ENCODE assay signal across 9 cellular contexts in genomic region chr19:43635561-43635940, GRCh38. TPM values are rescaled to one million over a fixed set of nuclear protein-coding genes. Genes with fewer than 3 reads are reported as not detected.
A peak's percentile ranks its signal among the peaks of the same experiment; 100 is the strongest.
DNase-seq lines count a peak whose midpoint lies in the region; ATAC-seq, FAIRE-seq and TF ChIP-seq lines count a peak whose summit lies in the region.
"Not testable (repeated sequence)": the region's sequence is repeated elsewhere in the genome, so short reads cannot be mapped to it uniquely, and the experiment has no call there.
"Had no signal": no experiment of that assay in that cellular context is flagged by ENCODE, and none has a peak within 500 bp of the region (broad histone marks: within the 10 kb centered on the region; RNA-seq: fewer than 3 reads in every experiment).

No MANE protein-coding gene starts in this region.

- H3K9me3 Mint-ChIP-seq in HFFc6; activated T-helper 17 cell treated with anti-CD3 and anti-CD28 coated beads, Interleukin-2, amount 50 U/mL, for 72 hours; dendritic cell treated with granulocyte-macrophage colony-stimulating factor and Interleukin-4, amounts not matched to agents 40 ng/mL and 50 ng/mL, for 4 days; stimulated activated effector memory CD8-positive, alpha-beta T cell treated with anti-CD3 and anti-CD28 coated beads, Interleukin-12 subunit alpha, Interleukin-12 subunit beta, amount 100 ng/mL, for 72 hours: not testable (repeated sequence)

- H3K9me3 ChIP-seq in A673 (ENCODE audit: low read depth, low read length, poor library complexity, severe bottlenecking); cardiac muscle cell (ENCODE audit: low read depth); HepG2 (ENCODE audit: low read length); neuron (ENCODE audit: low read length): not testable (repeated sequence)

- TF ChIP-seq POLR2A in HepG2 (IDR thresholded peaks at IDR 0.05; ENCODE audit: insufficient read depth in 1 of 2, low read depth in 2 of 2, low read length in 2 of 2): not testable (repeated sequence)

- BruUV-seq in A673 (replicated peaks; lab: Mats Ljungman, UMichigan); HepG2 (replicated peaks; lab: Mats Ljungman, UMichigan): not testable (repeated sequence)

- in situ Hi-C loops in HepG2 (cut with HindIII; ENCODE audit: extremely low pct_ligation_motif_present, low pct_unique_long_range_greater_than_20kb): not testable (repeated sequence)

- H3K36me3 Mint-ChIP-seq in HFFc6 (ENCODE audit: low read depth); activated T-helper 17 cell treated with anti-CD3 and anti-CD28 coated beads, Interleukin-2, amount 50 U/mL, for 72 hours (ENCODE audit: low read depth); dendritic cell treated with granulocyte-macrophage colony-stimulating factor and Interleukin-4, amounts not matched to agents 40 ng/mL and 50 ng/mL, for 4 days (ENCODE audit: low read depth); stimulated activated effector memory CD8-positive, alpha-beta T cell treated with anti-CD3 and anti-CD28 coated beads, Interleukin-12 subunit alpha, Interleukin-12 subunit beta, amount 100 ng/mL, for 72 hours: not testable (repeated sequence)

- not testable (repeated sequence) for TF ChIP-seq RAD21 in HepG2 (CRISPR knock-in tag; IDR thresholded peaks at IDR 0.05)

- peak overlapping the region; percentile 92 for H3K4me2 ChIP-seq in HepG2 (ENCODE audit: low read depth, low read length)

- H3K27me3 ChIP-seq in A673 (replicated peaks; ENCODE audit: insufficient read depth, low read depth, low read length, poor library complexity); HepG2 (ENCODE audit: control insufficient read depth in 1 of 2, insufficient read depth in 2 of 2, low read length in 2 of 2); neuron (ENCODE audit: insufficient read depth, low read length): not testable (repeated sequence)
- peaks cover 24% of the 10 kb centered on the region for H3K27me3 ChIP-seq in cardiac muscle cell

- intact Hi-C loops in A673 (cut with micrococcal nuclease; ENCODE audit: unreplicated experiment); dendritic cell treated with granulocyte-macrophage colony-stimulating factor and Interleukin-4, amounts not matched to agents 40 ng/mL and 50 ng/mL, for 4 days (cut with micrococcal nuclease): not testable (repeated sequence)
- intact Hi-C loops in HepG2 (cut with micrococcal nuclease; ENCODE audit: unreplicated experiment): loop anchor here (2.0 kb wide), 1 partner anchor 17 kb away; the partner anchor contains the start of gene ZNF428

- TF ChIP-seq CTCF in A673 (conservative IDR thresholded peaks at IDR 0.05; ENCODE audit: low read depth, low read length); HFFc6 (IDR thresholded peaks at IDR 0.05); cardiac muscle cell (IDR thresholded peaks at IDR 0.05; ENCODE audit: low read depth, low read length); HepG2 (CRISPR knock-in tag; IDR thresholded peaks at IDR 0.05): not testable (repeated sequence)

- not testable (repeated sequence) for ATAC-seq in activated T-helper 17 cell treated with anti-CD3 and anti-CD28 coated beads, Interleukin-2, amount 50 U/mL, for 72 hours (replicated peaks); HepG2; stimulated activated effector memory CD8-positive, alpha-beta T cell treated with anti-CD3 and anti-CD28 coated beads, Interleukin-12 subunit alpha, Interleukin-12 subunit beta, amount 100 ng/mL, for 72 hours

- not testable (repeated sequence) for H4K20me1 ChIP-seq in HepG2 (ENCODE audit: insufficient read depth, low read length)

- H3K27me3 Mint-ChIP-seq in HFFc6 (ENCODE audit: insufficient read depth): peaks cover 31% of the 10 kb centered on the region
- H3K27me3 Mint-ChIP-seq in activated T-helper 17 cell treated with anti-CD3 and anti-CD28 coated beads, Interleukin-2, amount 50 U/mL, for 72 hours: peaks cover 24% of the 10 kb centered on the region
- H3K27me3 Mint-ChIP-seq in dendritic cell treated with granulocyte-macrophage colony-stimulating factor and Interleukin-4, amounts not matched to agents 40 ng/mL and 50 ng/mL, for 4 days: peaks cover 69% of the 10 kb centered on the region

- DNase-seq in A673 (ENCODE audit: low spot score); HFFc6; cardiac muscle cell (ENCODE audit: low read depth in 1 of 2, low spot score in 1 of 2); HepG2 (ENCODE audit: low spot score); stimulated activated effector memory CD8-positive, alpha-beta T cell treated with anti-CD3 and anti-CD28 coated beads, Interleukin-12 subunit alpha, Interleukin-12 subunit beta, amount 100 ng/mL, for 72 hours (ENCODE audit: low spot score in 2 of 2): not testable (repeated sequence)

- CTCF ChIA-PET in A673 (lab: Charles Lee); HepG2 (lab: Yijun Ruan, JAX; ENCODE audit: low intra/inter-chr PET ratio, low total read pairs): not testable (repeated sequence)

- H3K36me3 ChIP-seq in A673 (ENCODE audit: insufficient read depth, low read length, poor library complexity, severe bottlenecking); cardiac muscle cell; HepG2 (replicated peaks in 1 of 2; ENCODE audit: control insufficient read depth in 1 of 2, insufficient read depth in 2 of 2, low read length in 2 of 2); neuron (ENCODE audit: insufficient read depth, low read length): not testable (repeated sequence)

- not testable (repeated sequence) for H3K4me1 Mint-ChIP-seq in HFFc6 (ENCODE audit: low read depth); activated T-helper 17 cell treated with anti-CD3 and anti-CD28 coated beads, Interleukin-2, amount 50 U/mL, for 72 hours
- H3K4me1 Mint-ChIP-seq in dendritic cell treated with granulocyte-macrophage colony-stimulating factor and Interleukin-4, amounts not matched to agents 40 ng/mL and 50 ng/mL, for 4 days (ENCODE audit: low read depth): peaks cover 23% of the 10 kb centered on the region
- H3K4me1 Mint-ChIP-seq in stimulated activated effector memory CD8-positive, alpha-beta T cell treated with anti-CD3 and anti-CD28 coated beads, Interleukin-12 subunit alpha, Interleukin-12 subunit beta, amount 100 ng/mL, for 72 hours: peaks cover 23% of the 10 kb centered on the region

- peak overlapping the region; percentile 17 for H3K4me3 ChIP-seq in A673 (ENCODE audit: low read depth, low read length, poor library complexity, severe bottlenecking)
- peak overlapping the region; percentile 9 for H3K4me3 ChIP-seq in cardiac muscle cell
- H3K4me3 ChIP-seq in HepG2 (replicated peaks in 1 of 3; ENCODE audit: insufficient read depth in 1 of 3, low read depth in 2 of 3, low read length in 3 of 3): peak overlapping the region; percentile 61 to 76 (median 67); a peak in 5 of 6 replicates
- H3K4me3 ChIP-seq in neuron (ENCODE audit: low read length): peak overlapping the region; percentile 40

- H3K27ac ChIP-seq in A673 (ENCODE audit: low read depth, low read length, poor library complexity, severe bottlenecking) (peak overlapping the region; percentile 29), HepG2 (ENCODE audit: extremely low read length, insufficient read depth, low read length) (peak overlapping the region; percentile 90)
- H3K27ac ChIP-seq in cardiac muscle cell: not testable (repeated sequence)

- not testable (repeated sequence) for H3K27ac Mint-ChIP-seq in HFFc6
- peak overlapping the region; percentile 20 for H3K27ac Mint-ChIP-seq in activated T-helper 17 cell treated with anti-CD3 and anti-CD28 coated beads, Interleukin-2, amount 50 U/mL, for 72 hours
- peak overlapping the region; percentile 8 for H3K27ac Mint-ChIP-seq in dendritic cell treated with granulocyte-macrophage colony-stimulating factor and Interleukin-4, amounts not matched to agents 40 ng/mL and 50 ng/mL, for 4 days
- H3K27ac Mint-ChIP-seq in stimulated activated effector memory CD8-positive, alpha-beta T cell treated with anti-CD3 and anti-CD28 coated beads, Interleukin-12 subunit alpha, Interleukin-12 subunit beta, amount 100 ng/mL, for 72 hours: peak overlapping the region; percentile 48

- not testable (repeated sequence) for H2AFZ ChIP-seq in HepG2 (ENCODE audit: low read length); neuron (ENCODE audit: low read depth, low read length)

- peak overlapping the region; percentile 53; the same call in 1 of the 2 replicates for H3K4me3 Mint-ChIP-seq in HFFc6
- H3K4me3 Mint-ChIP-seq in activated T-helper 17 cell treated with anti-CD3 and anti-CD28 coated beads, Interleukin-2, amount 50 U/mL, for 72 hours; dendritic cell treated with granulocyte-macrophage colony-stimulating factor and Interleukin-4, amounts not matched to agents 40 ng/mL and 50 ng/mL, for 4 days; stimulated activated effector memory CD8-positive, alpha-beta T cell treated with anti-CD3 and anti-CD28 coated beads, Interleukin-12 subunit alpha, Interleukin-12 subunit beta, amount 100 ng/mL, for 72 hours: not testable (repeated sequence)

- H3K79me2 ChIP-seq in HepG2 (ENCODE audit: insufficient read depth, low read length): not testable (repeated sequence)

- peak overlapping the region; percentile 87 for H3K9ac ChIP-seq in HepG2 (ENCODE audit: insufficient read depth, low read depth, low read length)

- not testable (repeated sequence) for TF ChIP-seq EP300 in HepG2 (IDR thresholded peaks at IDR 0.05; ENCODE audit: low read depth in 2 of 2, low read length in 2 of 2); HepG2 (CRISPR knock-in tag; IDR thresholded peaks at IDR 0.05; ENCODE audit: borderline replicate concordance)

- peaks cover 28% of the 10 kb centered on the region for H3K4me1 ChIP-seq in A673 (ENCODE audit: insufficient read depth, low read length, poor library complexity, severe bottlenecking)
- not testable (repeated sequence) for H3K4me1 ChIP-seq in cardiac muscle cell (ENCODE audit: low read depth)
- H3K4me1 ChIP-seq in HepG2 (ENCODE audit: insufficient read depth, low read length): peaks cover 65% of the 10 kb centered on the region
- peaks cover 50% of the 10 kb centered on the region for H3K4me1 ChIP-seq in neuron (ENCODE audit: insufficient read depth, low read length)

- FAIRE-seq in HepG2 (lab: Jason Lieb, UNC): not testable (repeated sequence)

- WGBS in HepG2 (ENCODE audit: low lambda C conversion rate): 3% methylated on average over 2 of the region's 2 CpGs

- POLR2A ChIA-PET in A673 (lab: Charles Lee; ENCODE audit: low non-redundant PET): not testable (repeated sequence)
- POLR2A ChIA-PET in HepG2 (lab: Yijun Ruan, JAX): interaction anchor here (0.6 to 2.3 kb wide), 6 partner anchors 11 to 577 kb away, joined by 3 to 20 read pairs (median 6); partner anchors contain the start of genes IRGQ, ZNF227 and ZNF576

RNA-seq across cellular contexts. Expression of gene CADM4, which starts 4.1 kb away (rescaled TPM):
- total RNA-seq in A673 (2021) (28.7 and 35.2 TPM in 2 replicates), cardiac muscle cell (40.5 and 59.6 TPM in 2 replicates), HepG2 (2016; rRNA removed; fragmentation: Illumina TruSeq; extraction: Trizol) (6.4 and 16.0 TPM in 2 replicates)
- total RNA-seq in HFFc6 (2021; fragmentation: NEBNext Ultra II Directional; extraction: Animal tissue kit (Norgen Biotek cat#: 25700)): 1 to 10 TPM in 2 of 6 experiments, under 1 TPM in 4; 0.43 to 1.3 (median 0.82) TPM
- total RNA-seq in activated T-helper 17 cell treated with anti-CD3 and anti-CD28 coated beads, Interleukin-2, amount 50 U/mL, for 72 hours: under 1 TPM; 0.22 to 0.61 TPM
- polyA plus RNA-seq in cardiac muscle cell (12.3 and 13.3 TPM in 2 replicates), HepG2 (2011; rRNA removed) (8.5 and 15.4 TPM in 2 replicates)
- total RNA-seq in HepG2 (2016; cell fraction: cytosol; rRNA removed; fragmentation: Illumina TruSeq; extraction: Trizol; ENCODE audit: low read depth): 1.9 and 2.0 TPM in 2 replicates
- 6.2 and 15.7 TPM in 2 replicates for total RNA-seq in HepG2 (2016; cell fraction: insoluble cytoplasmic fraction; rRNA removed; fragmentation: Illumina TruSeq; extraction: Trizol)
- total RNA-seq in HepG2 (2016; cell fraction: membrane; rRNA removed; fragmentation: Illumina TruSeq; extraction: Trizol): 6.3 and 6.6 TPM in 2 replicates
- 13.7 and 16.1 TPM in 2 replicates for total RNA-seq in HepG2 (2016; cell fraction: nucleus; rRNA removed; fragmentation: Illumina TruSeq; extraction: Trizol)
- polyA plus RNA-seq in HepG2 (2011; cell fraction: cytosol; rRNA removed): 10.7 and 11.5 TPM in 2 replicates
- 8.7 and 11.0 TPM in 2 replicates for polyA plus RNA-seq in HepG2 (2011; cell fraction: nucleus; rRNA removed)
- polyA plus RNA-seq in HepG2 (2012): 14.2 and 19.2 TPM in 2 replicates
- polyA plus RNA-seq in HepG2 (2016; cell fraction: cytosol; fragmentation: Illumina TruSeq; extraction: Trizol; ENCODE audit: low read depth): 3.1 and 3.4 TPM in 2 replicates
- 7.9 and 9.3 TPM in 2 replicates for polyA plus RNA-seq in HepG2 (2016; cell fraction: insoluble cytoplasmic fraction; fragmentation: Illumina TruSeq; extraction: Trizol; ENCODE audit: low read depth)
- 6.8 and 7.0 TPM in 2 replicates for polyA plus RNA-seq in HepG2 (2016; cell fraction: membrane; fragmentation: Illumina TruSeq; extraction: Trizol; ENCODE audit: low read depth)
- 32.5 and 32.9 TPM in 2 replicates for polyA plus RNA-seq in HepG2 (2016; cell fraction: nucleus; fragmentation: Illumina TruSeq; extraction: Trizol; ENCODE audit: insufficient read depth, low read depth)
- polyA minus RNA-seq in HepG2 (2011; rRNA and poly(A)+ RNA removed; ENCODE audit: low replicate concordance): 1.1 and 12.4 TPM in 2 replicates
- 5.0 and 7.8 TPM in 2 replicates for polyA minus RNA-seq in HepG2 (2011; cell fraction: cytosol; rRNA and poly(A)+ RNA removed)
- 4.0 and 5.5 TPM in 2 replicates for polyA minus RNA-seq in HepG2 (2011; cell fraction: nucleus; rRNA and poly(A)+ RNA removed)

RNA-seq across cellular contexts. Expression of gene ZNF428, which starts 16.1 kb away (rescaled TPM):
- total RNA-seq in A673 (2021) (65.7 and 72.4 TPM in 2 replicates), cardiac muscle cell (87.2 and 135 TPM in 2 replicates), HepG2 (2016; rRNA removed; fragmentation: Illumina TruSeq; extraction: Trizol) (24.0 and 26.9 TPM in 2 replicates)
- 10 to 100 TPM; 32.2 to 42.2 (median 37.3) TPM for total RNA-seq in HFFc6 (2021; fragmentation: NEBNext Ultra II Directional; extraction: Animal tissue kit (Norgen Biotek cat#: 25700))
- total RNA-seq in activated T-helper 17 cell treated with anti-CD3 and anti-CD28 coated beads, Interleukin-2, amount 50 U/mL, for 72 hours: 10 to 100 TPM; 12.9 to 27.6 TPM
- polyA plus RNA-seq in cardiac muscle cell (134 and 207 TPM in 2 replicates), HepG2 (2011; rRNA removed) (10.4 and 11.5 TPM in 2 replicates)
- 19.4 and 25.5 TPM in 2 replicates for total RNA-seq in HepG2 (2016; cell fraction: cytosol; rRNA removed; fragmentation: Illumina TruSeq; extraction: Trizol; ENCODE audit: low read depth)
- total RNA-seq in HepG2 (2016; cell fraction: insoluble cytoplasmic fraction; rRNA removed; fragmentation: Illumina TruSeq; extraction: Trizol): 20.7 and 27.4 TPM in 2 replicates
- total RNA-seq in HepG2 (2016; cell fraction: membrane; rRNA removed; fragmentation: Illumina TruSeq; extraction: Trizol): 23.9 and 34.3 TPM in 2 replicates
- total RNA-seq in HepG2 (2016; cell fraction: nucleus; rRNA removed; fragmentation: Illumina TruSeq; extraction: Trizol): 6.5 and 9.5 TPM in 2 replicates
- 8.0 and 12.3 TPM in 2 replicates for polyA plus RNA-seq in HepG2 (2011; cell fraction: cytosol; rRNA removed)
- 6.0 and 6.2 TPM in 2 replicates for polyA plus RNA-seq in HepG2 (2011; cell fraction: nucleus; rRNA removed)
- polyA plus RNA-seq in HepG2 (2012): 11.5 and 12.7 TPM in 2 replicates
- polyA plus RNA-seq in HepG2 (2016; cell fraction: cytosol; fragmentation: Illumina TruSeq; extraction: Trizol; ENCODE audit: low read depth): 19.6 and 22.2 TPM in 2 replicates
- 27.6 and 28.2 TPM in 2 replicates for polyA plus RNA-seq in HepG2 (2016; cell fraction: insoluble cytoplasmic fraction; fragmentation: Illumina TruSeq; extraction: Trizol; ENCODE audit: low read depth)
- 25.6 and 28.5 TPM in 2 replicates for polyA plus RNA-seq in HepG2 (2016; cell fraction: membrane; fragmentation: Illumina TruSeq; extraction: Trizol; ENCODE audit: low read depth)
- 19.8 and 22.6 TPM in 2 replicates for polyA plus RNA-seq in HepG2 (2016; cell fraction: nucleus; fragmentation: Illumina TruSeq; extraction: Trizol; ENCODE audit: insufficient read depth, low read depth)
- 3.2 and 7.4 TPM in 2 replicates for polyA minus RNA-seq in HepG2 (2011; rRNA and poly(A)+ RNA removed; ENCODE audit: low replicate concordance)
- 4.6 and 4.9 TPM in 2 replicates for polyA minus RNA-seq in HepG2 (2011; cell fraction: cytosol; rRNA and poly(A)+ RNA removed)
- 2.1 and 4.6 TPM in 2 replicates for polyA minus RNA-seq in HepG2 (2011; cell fraction: nucleus; rRNA and poly(A)+ RNA removed)

RNA-seq across cellular contexts. Expression of gene SRRM5, which starts 23.7 kb away (rescaled TPM):
- total RNA-seq in A673 (2021): 0.62 and 0.66 TPM in 2 replicates
- under 1 TPM in 5 of 6 experiments, not detected in 1; 0.11 to 0.31 (median 0.21) TPM for total RNA-seq in HFFc6 (2021; fragmentation: NEBNext Ultra II Directional; extraction: Animal tissue kit (Norgen Biotek cat#: 25700))
- 1 to 10 TPM in 1 of 2 donors, under 1 TPM in 1; 0.74 to 1.4 TPM for total RNA-seq in activated T-helper 17 cell treated with anti-CD3 and anti-CD28 coated beads, Interleukin-2, amount 50 U/mL, for 72 hours
- total RNA-seq in cardiac muscle cell: 0.18 and 0.30 TPM in 2 replicates
- polyA plus RNA-seq in cardiac muscle cell: 0.50 TPM in 1 of 2 replicates, not detected in the other
- total RNA-seq in HepG2 (2016; rRNA removed; fragmentation: Illumina TruSeq; extraction: Trizol): 0.11 TPM in 1 of 2 replicates, not detected in the other
- total RNA-seq in HepG2 (2016; cell fraction: cytosol; rRNA removed; fragmentation: Illumina TruSeq; extraction: Trizol; ENCODE audit: low read depth): not detected in 2 replicates
- total RNA-seq in HepG2 (2016; cell fraction: insoluble cytoplasmic fraction; rRNA removed; fragmentation: Illumina TruSeq; extraction: Trizol): not detected in 2 replicates
- 0.06 TPM in 1 of 2 replicates, not detected in the other for total RNA-seq in HepG2 (2016; cell fraction: membrane; rRNA removed; fragmentation: Illumina TruSeq; extraction: Trizol)
- total RNA-seq in HepG2 (2016; cell fraction: nucleus; rRNA removed; fragmentation: Illumina TruSeq; extraction: Trizol): 0.31 TPM in 1 of 2 replicates, not detected in the other
- 0.16 TPM in 2 replicates for polyA plus RNA-seq in HepG2 (2011; rRNA removed)
- polyA plus RNA-seq in HepG2 (2011; cell fraction: cytosol; rRNA removed): 0.03 and 0.08 TPM in 2 replicates
- polyA plus RNA-seq in HepG2 (2011; cell fraction: nucleus; rRNA removed): 0.61 and 0.79 TPM in 2 replicates
- 0.15 and 0.21 TPM in 2 replicates for polyA plus RNA-seq in HepG2 (2012)
- polyA plus RNA-seq in HepG2 (2016; cell fraction: cytosol; fragmentation: Illumina TruSeq; extraction: Trizol; ENCODE audit: low read depth): not detected in 2 replicates
- polyA plus RNA-seq in HepG2 (2016; cell fraction: insoluble cytoplasmic fraction; fragmentation: Illumina TruSeq; extraction: Trizol; ENCODE audit: low read depth): 0.10 and 0.12 TPM in 2 replicates
- polyA plus RNA-seq in HepG2 (2016; cell fraction: membrane; fragmentation: Illumina TruSeq; extraction: Trizol; ENCODE audit: low read depth): 0.10 TPM in 2 replicates
- polyA plus RNA-seq in HepG2 (2016; cell fraction: nucleus; fragmentation: Illumina TruSeq; extraction: Trizol; ENCODE audit: insufficient read depth, low read depth): 0.51 and 1.2 TPM in 2 replicates
- polyA minus RNA-seq in HepG2 (2011; rRNA and poly(A)+ RNA removed; ENCODE audit: low replicate concordance): 0.18 and 0.23 TPM in 2 replicates
- not detected in 2 replicates for polyA minus RNA-seq in HepG2 (2011; cell fraction: cytosol; rRNA and poly(A)+ RNA removed)
- 0.39 and 0.50 TPM in 2 replicates for polyA minus RNA-seq in HepG2 (2011; cell fraction: nucleus; rRNA and poly(A)+ RNA removed)
- total RNA-seq: frontal cortex had no signal

RNA-seq across cellular contexts. Expression of gene PLAUR, which starts 34.4 kb away (rescaled TPM):
- total RNA-seq in A673 (2021) (40.1 and 45.4 TPM in 2 replicates), cardiac muscle cell (2.0 and 7.5 TPM in 2 replicates), HepG2 (2016; rRNA removed; fragmentation: Illumina TruSeq; extraction: Trizol) (2.2 and 2.5 TPM in 2 replicates)
- 100 to 1,000 TPM; 123 to 163 (median 152) TPM for total RNA-seq in HFFc6 (2021; fragmentation: NEBNext Ultra II Directional; extraction: Animal tissue kit (Norgen Biotek cat#: 25700))
- total RNA-seq in activated T-helper 17 cell treated with anti-CD3 and anti-CD28 coated beads, Interleukin-2, amount 50 U/mL, for 72 hours: 10 to 100 TPM; 11.2 to 52.5 TPM
- polyA plus RNA-seq in cardiac muscle cell (3.8 TPM in 2 replicates), HepG2 (2011; rRNA removed) (2.9 and 3.9 TPM in 2 replicates)
- 1.1 and 2.5 TPM in 2 replicates for total RNA-seq in HepG2 (2016; cell fraction: cytosol; rRNA removed; fragmentation: Illumina TruSeq; extraction: Trizol; ENCODE audit: low read depth)
- 1.8 and 2.2 TPM in 2 replicates for total RNA-seq in HepG2 (2016; cell fraction: insoluble cytoplasmic fraction; rRNA removed; fragmentation: Illumina TruSeq; extraction: Trizol)
- 1.2 and 2.1 TPM in 2 replicates for total RNA-seq in HepG2 (2016; cell fraction: membrane; rRNA removed; fragmentation: Illumina TruSeq; extraction: Trizol)
- total RNA-seq in HepG2 (2016; cell fraction: nucleus; rRNA removed; fragmentation: Illumina TruSeq; extraction: Trizol): 1.4 and 3.2 TPM in 2 replicates
- 2.1 and 2.9 TPM in 2 replicates for polyA plus RNA-seq in HepG2 (2011; cell fraction: cytosol; rRNA removed)
- 8.0 and 8.8 TPM in 2 replicates for polyA plus RNA-seq in HepG2 (2011; cell fraction: nucleus; rRNA removed)
- polyA plus RNA-seq in HepG2 (2012): 2.0 and 2.1 TPM in 2 replicates
- polyA plus RNA-seq in HepG2 (2016; cell fraction: cytosol; fragmentation: Illumina TruSeq; extraction: Trizol; ENCODE audit: low read depth): 0.71 and 1.1 TPM in 2 replicates
- polyA plus RNA-seq in HepG2 (2016; cell fraction: insoluble cytoplasmic fraction; fragmentation: Illumina TruSeq; extraction: Trizol; ENCODE audit: low read depth): 2.7 and 2.8 TPM in 2 replicates
- polyA plus RNA-seq in HepG2 (2016; cell fraction: membrane; fragmentation: Illumina TruSeq; extraction: Trizol; ENCODE audit: low read depth): 1.1 and 1.3 TPM in 2 replicates
- 6.9 and 8.6 TPM in 2 replicates for polyA plus RNA-seq in HepG2 (2016; cell fraction: nucleus; fragmentation: Illumina TruSeq; extraction: Trizol; ENCODE audit: insufficient read depth, low read depth)
- polyA minus RNA-seq in HepG2 (2011; rRNA and poly(A)+ RNA removed; ENCODE audit: low replicate concordance): 2.8 and 50.5 TPM in 2 replicates
- polyA minus RNA-seq in HepG2 (2011; cell fraction: cytosol; rRNA and poly(A)+ RNA removed): 1.3 and 2.9 TPM in 2 replicates
- polyA minus RNA-seq in HepG2 (2011; cell fraction: nucleus; rRNA and poly(A)+ RNA removed): 1.4 and 1.7 TPM in 2 replicates

RNA-seq across cellular contexts. Expression of gene ZNF576, which starts 39.2 kb away (rescaled TPM):
- total RNA-seq in A673 (2021): 19.2 and 20.3 TPM in 2 replicates
- 10 to 100 TPM; 18.1 to 20.8 (median 20.0) TPM for total RNA-seq in HFFc6 (2021; fragmentation: NEBNext Ultra II Directional; extraction: Animal tissue kit (Norgen Biotek cat#: 25700))
- total RNA-seq in activated T-helper 17 cell treated with anti-CD3 and anti-CD28 coated beads, Interleukin-2, amount 50 U/mL, for 72 hours: 10 to 100 TPM; 17.8 to 23.3 TPM
- total RNA-seq in cardiac muscle cell: 12.5 and 12.6 TPM in 2 replicates
- polyA plus RNA-seq in cardiac muscle cell: 13.1 and 14.6 TPM in 2 replicates
- 9.6 and 10.9 TPM in 2 replicates for total RNA-seq in HepG2 (2016; rRNA removed; fragmentation: Illumina TruSeq; extraction: Trizol)
- total RNA-seq in HepG2 (2016; cell fraction: cytosol; rRNA removed; fragmentation: Illumina TruSeq; extraction: Trizol; ENCODE audit: low read depth): 8.7 and 10.4 TPM in 2 replicates
- 10.6 and 11.2 TPM in 2 replicates for total RNA-seq in HepG2 (2016; cell fraction: insoluble cytoplasmic fraction; rRNA removed; fragmentation: Illumina TruSeq; extraction: Trizol)
- total RNA-seq in HepG2 (2016; cell fraction: membrane; rRNA removed; fragmentation: Illumina TruSeq; extraction: Trizol): 13.9 and 14.1 TPM in 2 replicates
- total RNA-seq in HepG2 (2016; cell fraction: nucleus; rRNA removed; fragmentation: Illumina TruSeq; extraction: Trizol): 6.6 and 7.0 TPM in 2 replicates
- 7.2 and 10.2 TPM in 2 replicates for polyA plus RNA-seq in HepG2 (2011; rRNA removed)
- polyA plus RNA-seq in HepG2 (2011; cell fraction: cytosol; rRNA removed): 7.1 and 9.5 TPM in 2 replicates
- 7.2 and 9.1 TPM in 2 replicates for polyA plus RNA-seq in HepG2 (2011; cell fraction: nucleus; rRNA removed)
- 4.1 and 5.6 TPM in 2 replicates for polyA plus RNA-seq in HepG2 (2012)
- polyA plus RNA-seq in HepG2 (2016; cell fraction: cytosol; fragmentation: Illumina TruSeq; extraction: Trizol; ENCODE audit: low read depth): 11.9 and 12.6 TPM in 2 replicates
- 12.1 and 13.5 TPM in 2 replicates for polyA plus RNA-seq in HepG2 (2016; cell fraction: insoluble cytoplasmic fraction; fragmentation: Illumina TruSeq; extraction: Trizol; ENCODE audit: low read depth)
- 12.7 and 17.2 TPM in 2 replicates for polyA plus RNA-seq in HepG2 (2016; cell fraction: membrane; fragmentation: Illumina TruSeq; extraction: Trizol; ENCODE audit: low read depth)
- polyA plus RNA-seq in HepG2 (2016; cell fraction: nucleus; fragmentation: Illumina TruSeq; extraction: Trizol; ENCODE audit: insufficient read depth, low read depth): 8.1 and 10.1 TPM in 2 replicates
- 10.5 and 15.9 TPM in 2 replicates for polyA minus RNA-seq in HepG2 (2011; rRNA and poly(A)+ RNA removed; ENCODE audit: low replicate concordance)
- polyA minus RNA-seq in HepG2 (2011; cell fraction: cytosol; rRNA and poly(A)+ RNA removed): 3.5 and 5.6 TPM in 2 replicates
- 10.2 and 14.8 TPM in 2 replicates for polyA minus RNA-seq in HepG2 (2011; cell fraction: nucleus; rRNA and poly(A)+ RNA removed)

Comparison
In these comparisons a context has a peak if more than half of its experiments do, and no peak if none do; other contexts are left out.
1. H3K4me3 ChIP-seq: peak in every context shown above with its lines; median percentile 67 in HepG2; 40 in neuron; 17 in A673; 9 in cardiac muscle cell.